In the genomic region with DNA sequence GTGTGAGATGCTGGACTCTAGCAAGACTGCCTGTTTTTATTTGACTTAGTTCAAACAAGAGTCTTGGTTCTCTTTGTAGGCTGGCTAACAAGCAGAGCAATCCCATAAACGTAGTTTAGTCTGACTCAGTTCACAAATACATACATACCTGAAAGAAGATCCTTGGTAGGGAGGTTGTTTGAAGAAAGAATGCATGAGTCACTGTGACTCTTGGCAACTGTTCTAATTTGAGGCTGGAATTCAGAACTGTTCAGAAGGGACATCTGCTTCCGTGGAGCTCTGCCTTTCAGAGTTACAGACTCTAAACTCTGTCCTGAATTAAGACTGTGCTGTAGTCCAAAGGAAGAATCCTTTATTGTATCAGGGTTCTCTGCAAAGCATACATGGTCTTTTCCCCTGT, we compare ENCODE assay signal across 1 cellular context.
TF ChIP-seq lines count a peak whose summit lies in the region.

No MANE protein-coding gene starts in this region.

TF ChIP-seq in A549, 52 proteins besides CTCF, POLR2A, EP300 and RAD21 (continued from another document):
- TF ChIP-seq ZSCAN20 (CRISPR knock-in tag; IDR thresholded peaks at IDR 0.05) (no peak), HOXB5 (CRISPR knock-in tag; IDR thresholded peaks at IDR 0.05) (no peak), NFE2L2 (conservative IDR thresholded peaks at IDR 0.05; ENCODE audit: low read length) (peak; percentile 81), ZC3H11A (IDR thresholded peaks at IDR 0.05) (no peak), FOSL2 (IDR thresholded peaks at IDR 0.05) (peak; percentile 86; the same call in 1 of the 2 replicates), FOSL2 (CRISPR knock-in tag; IDR thresholded peaks at IDR 0.05) (peak; percentile 99), JUN (IDR thresholded peaks at IDR 0.05) (peak; percentile 75 to 83; a peak in 4 of 5 replicates), TP53 (CRISPR knock-in tag; IDR thresholded peaks at IDR 0.05) (no peak), EHMT2 (IDR thresholded peaks at IDR 0.05; ENCODE audit: low read depth) (no peak), RARB (CRISPR knock-in tag; IDR thresholded peaks at IDR 0.05) (no peak)
- TF ChIP-seq, protein P1, sequence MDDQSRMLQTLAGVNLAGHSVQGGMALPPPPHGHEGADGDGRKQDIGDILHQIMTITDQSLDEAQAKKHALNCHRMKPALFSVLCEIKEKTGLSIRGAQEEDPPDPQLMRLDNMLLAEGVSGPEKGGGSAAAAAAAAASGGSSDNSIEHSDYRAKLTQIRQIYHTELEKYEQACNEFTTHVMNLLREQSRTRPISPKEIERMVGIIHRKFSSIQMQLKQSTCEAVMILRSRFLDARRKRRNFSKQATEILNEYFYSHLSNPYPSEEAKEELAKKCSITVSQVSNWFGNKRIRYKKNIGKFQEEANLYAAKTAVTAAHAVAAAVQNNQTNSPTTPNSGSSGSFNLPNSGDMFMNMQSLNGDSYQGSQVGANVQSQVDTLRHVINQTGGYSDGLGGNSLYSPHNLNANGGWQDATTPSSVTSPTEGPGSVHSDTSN (IDR thresholded peaks at IDR 0.05) = 0 out of 2 replicates have a peak, but pooled peaks have one; percentile 32
- TF ChIP-seq, protein P2, sequence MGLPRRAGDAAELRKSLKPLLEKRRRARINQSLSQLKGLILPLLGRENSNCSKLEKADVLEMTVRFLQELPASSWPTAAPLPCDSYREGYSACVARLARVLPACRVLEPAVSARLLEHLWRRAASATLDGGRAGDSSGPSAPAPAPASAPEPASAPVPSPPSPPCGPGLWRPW (IDR thresholded peaks at IDR 0.05) = no peak
